ENCODE assay signal across 1 cellular context in the genomic region with DNA sequence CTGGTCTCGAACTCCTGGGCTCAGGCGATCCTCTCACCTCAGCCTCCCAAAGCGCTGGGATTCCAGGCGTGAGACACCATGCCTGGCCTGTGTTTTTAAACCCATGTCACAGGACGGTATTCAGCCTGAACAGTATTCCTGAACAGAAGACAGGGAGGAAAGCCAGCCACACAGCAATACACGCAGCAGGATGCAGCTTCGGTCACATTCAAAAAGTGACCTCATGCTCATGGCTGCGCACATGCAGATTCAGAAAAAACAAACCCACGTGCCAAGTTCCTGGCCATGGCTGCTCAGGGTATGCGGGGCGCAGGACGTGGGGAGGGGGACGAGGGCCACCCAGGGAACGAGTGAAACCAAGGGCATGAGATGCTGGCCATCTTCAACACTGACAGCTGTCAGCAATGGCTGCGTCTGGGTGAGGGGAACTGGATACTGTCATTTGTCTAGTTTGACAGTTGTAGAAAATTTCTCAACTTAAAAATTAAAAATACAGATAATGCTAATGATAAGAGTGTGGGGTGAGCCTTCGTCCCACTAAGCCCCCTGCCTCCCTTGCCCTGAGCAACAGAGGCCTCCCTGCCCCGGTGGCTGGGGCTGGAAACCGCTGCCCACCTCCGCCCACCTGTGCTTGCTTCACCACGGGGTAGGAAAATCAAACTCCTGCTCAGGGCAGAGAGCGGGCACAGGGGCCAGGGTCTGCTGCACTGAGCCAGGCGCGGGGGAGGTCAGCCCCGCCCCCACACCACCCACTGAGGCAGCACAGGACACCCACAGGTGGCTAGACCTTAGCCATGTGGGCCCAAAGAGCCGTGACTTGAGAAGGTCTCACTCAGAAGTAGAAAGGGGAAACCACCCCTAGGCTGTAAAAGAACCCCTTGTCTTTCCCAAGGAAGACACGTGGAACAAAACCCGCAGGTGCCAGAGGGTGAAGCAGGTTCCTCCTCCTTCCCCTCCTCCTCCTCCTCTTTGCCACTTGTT.
TF ChIP-seq lines count a peak whose summit lies in the region.

No MANE protein-coding gene starts in this region.

TF ChIP-seq in WTC11, 78 proteins besides CTCF, POLR2A, EP300 and RAD21 (continued from another document):
- TF ChIP-seq ARID4B (CRISPR knock-in tag; IDR thresholded peaks at IDR 0.05; ENCODE audit: borderline replicate concordance) (no peak), ESRRA (CRISPR knock-in tag; IDR thresholded peaks at IDR 0.05; ENCODE audit: borderline replicate concordance) (no peak), TP53 (CRISPR knock-in tag; IDR thresholded peaks at IDR 0.05) (no peak), NR1H2 (CRISPR knock-in tag; IDR thresholded peaks at IDR 0.05) (no peak), GABPB1 (CRISPR knock-in tag; IDR thresholded peaks at IDR 0.05) (no peak), MYBL2 (CRISPR knock-in tag; IDR thresholded peaks at IDR 0.05) (no peak), ATF1 (CRISPR knock-in tag; IDR thresholded peaks at IDR 0.05) (no peak), ZNF396 (CRISPR knock-in tag; IDR thresholded peaks at IDR 0.05; ENCODE audit: borderline replicate concordance) (no peak)
